Comparison of ENCODE assay signal across 22 cellular contexts in genomic region chr3:57764794-57765193, GRCh38.
"Had no signal": no experiment of that assay in that cellular context is flagged by ENCODE, and none has a peak within 500 bp of the region (broad histone marks: within the 10 kb centered on the region; RNA-seq: fewer than 3 reads in every experiment).

No MANE protein-coding gene starts in this region.

- H3K4me3 ChIP-seq: gastrocnemius medialis, lung, neural progenitor cell, ovary, psoas muscle, skin epidermis, suprapubic skin, transverse colon, uterus had no signal

- DNase-seq: activated CD4-positive, alpha-beta T cell treated with anti-CD3 and anti-CD28 coated beads, Interleukin-2, amount 50 U/mL, for 4 hours; activated CD4-positive, CD25-positive, alpha-beta regulatory T cell treated with anti-CD3 and anti-CD28 coated beads, Interleukin-2, amount 50 U/mL, for 72 hours; activated gamma-delta T cell treated with Interleukin-2 at 50 U/mL for 16 hours; activated naive CD8-positive, alpha-beta T cell treated with anti-CD3 and anti-CD28 coated beads for 36 hours; activated T-cell treated with anti-CD3 and anti-CD28 coated beads, Interleukin-2, amount 50 U/mL, for 72 hours; amniotic stem cell; effector CD8-positive, alpha-beta T cell; gastrocnemius medialis; left colon; ovary; psoas muscle; right cardiac atrium; stimulated activated naive CD8-positive, alpha-beta T cell treated with anti-CD3 and anti-CD28 coated beads, Interleukin-15, amount 100 ng/mL, for 72 hours; T1000; transverse colon; uterus had no signal

- H3K27me3 Mint-ChIP-seq: activated naive CD8-positive, alpha-beta T cell treated with anti-CD3 and anti-CD28 coated beads for 36 hours; dendritic cell treated with granulocyte-macrophage colony-stimulating factor and Interleukin-4, amounts not matched to agents 40 ng/mL and 50 ng/mL, for 4 days; stimulated activated naive CD8-positive, alpha-beta T cell treated with anti-CD3 and anti-CD28 coated beads, Interleukin-15, amount 100 ng/mL, for 72 hours had no signal

- H3K27ac ChIP-seq: gastrocnemius medialis, neural progenitor cell, ovary, psoas muscle, skin epidermis, suprapubic skin, transverse colon, uterus had no signal

- ATAC-seq: activated T-cell treated with anti-CD3 and anti-CD28 coated beads, Interleukin-2, amount 50 U/mL, for 72 hours; esophagus mucosa; gastrocnemius medialis; left colon; psoas muscle; right cardiac atrium; stimulated activated naive CD8-positive, alpha-beta T cell treated with anti-CD3 and anti-CD28 coated beads, Interleukin-15, amount 100 ng/mL, for 72 hours had no signal

- H3K9me3 ChIP-seq: gastrocnemius medialis, ovary, psoas muscle, suprapubic skin, transverse colon, uterus had no signal

- H3K4me2 ChIP-seq: neural progenitor cell had no signal

- H3K4me3 Mint-ChIP-seq: activated naive CD8-positive, alpha-beta T cell treated with anti-CD3 and anti-CD28 coated beads for 36 hours; activated T-cell treated with anti-CD3 and anti-CD28 coated beads, Interleukin-2, amount 50 U/mL, for 72 hours; dendritic cell treated with granulocyte-macrophage colony-stimulating factor and Interleukin-4, amounts not matched to agents 40 ng/mL and 50 ng/mL, for 4 days; neural progenitor cell; stimulated activated naive CD8-positive, alpha-beta T cell treated with anti-CD3 and anti-CD28 coated beads, Interleukin-15, amount 100 ng/mL, for 72 hours had no signal

- H2AFZ ChIP-seq: neural progenitor cell had no signal

- H3K9me3 Mint-ChIP-seq: activated T-cell treated with anti-CD3 and anti-CD28 coated beads, Interleukin-2, amount 50 U/mL, for 72 hours; dendritic cell treated with granulocyte-macrophage colony-stimulating factor and Interleukin-4, amounts not matched to agents 40 ng/mL and 50 ng/mL, for 4 days; neural progenitor cell; stimulated activated naive CD8-positive, alpha-beta T cell treated with anti-CD3 and anti-CD28 coated beads, Interleukin-15, amount 100 ng/mL, for 72 hours had no signal

- H3K27ac Mint-ChIP-seq: activated naive CD8-positive, alpha-beta T cell treated with anti-CD3 and anti-CD28 coated beads for 36 hours; activated T-cell treated with anti-CD3 and anti-CD28 coated beads, Interleukin-2, amount 50 U/mL, for 72 hours; dendritic cell treated with granulocyte-macrophage colony-stimulating factor and Interleukin-4, amounts not matched to agents 40 ng/mL and 50 ng/mL, for 4 days; neural progenitor cell; stimulated activated naive CD8-positive, alpha-beta T cell treated with anti-CD3 and anti-CD28 coated beads, Interleukin-15, amount 100 ng/mL, for 72 hours had no signal

- H3K36me3 ChIP-seq: neural progenitor cell, ovary, transverse colon, uterus had no signal

- H3K27me3 ChIP-seq: gastrocnemius medialis, neural progenitor cell, ovary, suprapubic skin, transverse colon, uterus had no signal

- H3K4me1 ChIP-seq: neural progenitor cell had no signal

- H3K9ac ChIP-seq: neural progenitor cell had no signal
